Comparison of ENCODE assay signal across 1 cellular context in the genomic region with DNA sequence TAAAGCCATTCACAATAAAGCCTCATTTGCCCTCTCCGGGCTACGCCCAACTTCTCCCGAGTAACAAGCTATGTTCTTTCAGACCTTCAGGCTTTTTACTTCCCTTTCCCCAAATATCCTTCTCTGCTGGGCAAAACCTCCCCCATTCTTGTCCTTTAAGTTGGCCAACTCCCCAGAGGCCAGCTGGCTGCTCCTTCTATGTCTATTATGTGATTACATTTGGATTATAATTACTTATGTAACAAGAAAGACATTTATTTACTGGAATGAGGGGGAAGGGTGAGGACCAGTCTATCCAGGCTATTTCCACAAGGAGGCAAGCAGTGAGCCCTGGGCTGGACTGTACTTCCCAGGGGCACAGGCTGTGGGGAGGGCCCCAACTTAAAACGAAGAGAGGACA.
TF ChIP-seq lines count a peak whose summit lies in the region.

No MANE protein-coding gene starts in this region.

TF ChIP-seq in A549, 52 proteins besides CTCF, POLR2A, EP300 and RAD21 (continued from another document):
- TF ChIP-seq, protein P1, sequence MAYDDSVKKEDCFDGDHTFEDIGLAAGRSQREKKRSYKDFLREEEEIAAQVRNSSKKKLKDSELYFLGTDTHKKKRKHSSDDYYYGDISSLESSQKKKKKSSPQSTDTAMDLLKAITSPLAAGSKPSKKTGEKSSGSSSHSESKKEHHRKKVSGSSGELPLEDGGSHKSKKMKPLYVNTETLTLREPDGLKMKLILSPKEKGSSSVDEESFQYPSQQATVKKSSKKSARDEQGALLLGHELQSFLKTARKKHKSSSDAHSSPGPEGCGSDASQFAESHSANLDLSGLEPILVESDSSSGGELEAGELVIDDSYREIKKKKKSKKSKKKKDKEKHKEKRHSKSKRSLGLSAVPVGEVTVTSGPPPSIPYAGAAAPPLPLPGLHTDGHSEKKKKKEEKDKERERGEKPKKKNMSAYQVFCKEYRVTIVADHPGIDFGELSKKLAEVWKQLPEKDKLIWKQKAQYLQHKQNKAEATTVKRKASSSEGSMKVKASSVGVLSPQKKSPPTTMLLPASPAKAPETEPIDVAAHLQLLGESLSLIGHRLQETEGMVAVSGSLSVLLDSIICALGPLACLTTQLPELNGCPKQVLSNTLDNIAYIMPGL (CRISPR knock-in tag; IDR thresholded peaks at IDR 0.05; ENCODE audit: borderline replicate concordance), result no peak
- TF ChIP-seq KDM5A (IDR thresholded peaks at IDR 0.05), result no peak
- TF ChIP-seq, protein P2, sequence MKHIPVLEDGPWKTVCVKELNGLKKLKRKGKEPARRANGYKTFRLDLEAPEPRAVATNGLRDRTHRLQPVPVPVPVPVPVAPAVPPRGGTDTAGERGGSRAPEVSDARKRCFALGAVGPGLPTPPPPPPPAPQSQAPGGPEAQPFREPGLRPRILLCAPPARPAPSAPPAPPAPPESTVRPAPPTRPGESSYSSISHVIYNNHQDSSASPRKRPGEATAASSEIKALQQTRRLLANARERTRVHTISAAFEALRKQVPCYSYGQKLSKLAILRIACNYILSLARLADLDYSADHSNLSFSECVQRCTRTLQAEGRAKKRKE (CRISPR knock-in tag; IDR thresholded peaks at IDR 0.05; ENCODE audit: low read depth), result no peak
TF ChIP-seq in A549: peak in this region for 0.
